ENCODE assay signal across 25 cellular contexts in genomic region chr6:161985911-161986310, GRCh38.
"Had no signal": no experiment of that assay in that cellular context is flagged by ENCODE, and none has a peak within 500 bp of the region (broad histone marks: within the 10 kb centered on the region; RNA-seq: fewer than 3 reads in every experiment).

No MANE protein-coding gene starts in this region.

- H3K4me1 ChIP-seq: pancreas, prostate gland, right lobe of liver, sigmoid colon, stomach, thyroid gland, tibial nerve, upper lobe of left lung, vagina had no signal

- H3K27me3 ChIP-seq: neutrophil, pancreas, right lobe of liver, sigmoid colon, stomach, thyroid gland, tibial nerve, upper lobe of left lung, vagina had no signal

- H3K27ac Mint-ChIP-seq: natural killer cell; stimulated activated effector memory CD8-positive, alpha-beta T cell treated with anti-CD3 and anti-CD28 coated beads, Interleukin-12 subunit alpha, Interleukin-12 subunit beta, amount 100 ng/mL, for 72 hours; stimulated activated naive B cell treated with anti-CD40 and anti-IgM and Interleukin-4, amounts not matched to agents 10 μg/mL and 1 μg/mL and 100 μg/mL, for 72 hours; stimulated activated naive CD8-positive, alpha-beta T cell treated with anti-CD3 and anti-CD28 coated beads, Interleukin-15, Interleukin-2, amounts not matched to agents 100 ng/mL and 50 ng/mL, for 24 hours had no signal

- H3K4me3 Mint-ChIP-seq: natural killer cell; nephron; stimulated activated effector memory CD8-positive, alpha-beta T cell treated with anti-CD3 and anti-CD28 coated beads, Interleukin-12 subunit alpha, Interleukin-12 subunit beta, amount 100 ng/mL, for 72 hours; stimulated activated naive B cell treated with anti-CD40 and anti-IgM and Interleukin-4, amounts not matched to agents 10 μg/mL and 1 μg/mL and 100 μg/mL, for 72 hours; stimulated activated naive CD8-positive, alpha-beta T cell treated with anti-CD3 and anti-CD28 coated beads, Interleukin-15, Interleukin-2, amounts not matched to agents 100 ng/mL and 50 ng/mL, for 24 hours had no signal

- H3K36me3 Mint-ChIP-seq: stimulated activated effector memory CD8-positive, alpha-beta T cell treated with anti-CD3 and anti-CD28 coated beads, Interleukin-12 subunit alpha, Interleukin-12 subunit beta, amount 100 ng/mL, for 72 hours had no signal

- H3K4me3 ChIP-seq: pancreas, prostate gland, right lobe of liver, sigmoid colon, stomach, thoracic aorta, thyroid gland, tibial nerve, upper lobe of left lung, vagina had no signal

- H3K4me1 Mint-ChIP-seq: natural killer cell; nephron; stimulated activated effector memory CD8-positive, alpha-beta T cell treated with anti-CD3 and anti-CD28 coated beads, Interleukin-12 subunit alpha, Interleukin-12 subunit beta, amount 100 ng/mL, for 72 hours; stimulated activated naive B cell treated with anti-CD40 and anti-IgM and Interleukin-4, amounts not matched to agents 10 μg/mL and 1 μg/mL and 100 μg/mL, for 72 hours had no signal

- DNase-seq: natural killer cell; nucleus accumbens; pancreas; right cardiac atrium; right lobe of liver; sigmoid colon; small intestine; stimulated activated CD4-positive, alpha-beta T cell treated with anti-CD3 and anti-CD28 coated beads, Interleukin-15, amount 100 ng/mL, for 24 hours; stimulated activated CD4-positive, alpha-beta T cell treated with anti-CD3 and anti-CD28 coated beads, Interleukin-2, amount 100 ng/mL, for 24 hours; stimulated activated CD4-positive, alpha-beta T cell treated with anti-CD3 and anti-CD28 coated beads, Interleukin-2, amount 100 ng/mL, for 48 hours; stimulated activated CD4-positive, alpha-beta T cell treated with anti-CD3 and anti-CD28 coated beads, Interleukin-4, amount 100 ng/mL, for 24 hours; stimulated activated naive B cell treated with anti-CD40 and anti-IgM and Interleukin-4, amounts not matched to agents 10 μg/mL and 1 μg/mL and 100 μg/mL, for 72 hours; stimulated activated naive CD4-positive, alpha-beta T cell treated with Interleukin-2 at 50 U/mL for 16 hours; stomach; thyroid gland; trophoblast cell; upper lobe of left lung had no signal

- H3K27me3 Mint-ChIP-seq: stimulated activated naive B cell treated with anti-CD40 and anti-IgM and Interleukin-4, amounts not matched to agents 10 μg/mL and 1 μg/mL and 100 μg/mL, for 72 hours; stimulated activated naive CD8-positive, alpha-beta T cell treated with anti-CD3 and anti-CD28 coated beads, Interleukin-15, Interleukin-2, amounts not matched to agents 100 ng/mL and 50 ng/mL, for 24 hours had no signal

- H3K9me3 ChIP-seq: neutrophil, pancreas, prostate gland, right lobe of liver, thoracic aorta, thyroid gland, vagina had no signal

- H3K36me3 ChIP-seq: neutrophil, pancreas, prostate gland, right lobe of liver, sigmoid colon, stomach, thoracic aorta, thyroid gland, tibial nerve, upper lobe of left lung, vagina had no signal

- H3K27ac ChIP-seq: neutrophil, pancreas, prostate gland, right lobe of liver, sigmoid colon, stomach, thoracic aorta, thyroid gland, tibial nerve, upper lobe of left lung, vagina had no signal

- ATAC-seq: natural killer cell; pancreas; right cardiac atrium; right lobe of liver; stimulated activated effector memory CD8-positive, alpha-beta T cell treated with anti-CD3 and anti-CD28 coated beads, Interleukin-12 subunit alpha, Interleukin-12 subunit beta, amount 100 ng/mL, for 72 hours; stimulated activated naive B cell treated with anti-CD40 and anti-IgM and Interleukin-4, amounts not matched to agents 10 μg/mL and 1 μg/mL and 100 μg/mL, for 72 hours had no signal
